In genomic region chr9:91814681-91815212, GRCh38 we compare ENCODE assay signal across 30 cellular contexts.
DNase-seq lines count a peak whose midpoint lies in the region; ATAC-seq and TF ChIP-seq lines count a peak whose summit lies in the region.
"Had no signal": no experiment of that assay in that cellular context is flagged by ENCODE, and none has a peak within 500 bp of the region (broad histone marks: within the 10 kb centered on the region; RNA-seq: fewer than 3 reads in every experiment).

No MANE protein-coding gene starts in this region.

- H3K4me3 Mint-ChIP-seq in endodermal cell (no peak overlapping the region), nephron (no peak overlapping the region)
- H3K4me3 Mint-ChIP-seq: naive thymus-derived CD4-positive, alpha-beta T cell; T-helper 2 cell treated with Interferon-gamma antibody and Interleukin-4, amounts not matched to agents 5 μg/mL and 100 μg/mL, for 36 hours had no signal

- H3K4me1 Mint-ChIP-seq in endodermal cell (peaks cover 64% of the 10 kb centered on the region), nephron (peaks cover 52% of the 10 kb centered on the region)

- H3K9me3 Mint-ChIP-seq in endodermal cell, result no peaks in the 10 kb centered on the region
- H3K9me3 Mint-ChIP-seq in nephron, result no peaks in the 10 kb centered on the region
- H3K9me3 Mint-ChIP-seq: activated naive CD4-positive, alpha-beta T cell treated with anti-CD3 and anti-CD28 coated beads, Interleukin-2, amount 50 U/mL, for 72 hours; activated T-helper 2 cell treated with anti-CD3 and anti-CD28 coated beads, Interferon-gamma antibody, Interleukin-2, Interleukin-4, amounts not matched to agents 10 μg/mL and 5 μg/mL and 100 μg/mL, durations not matched to agents 14 hours and 24 hours and 36 hours; naive thymus-derived CD4-positive, alpha-beta T cell; T-helper 2 cell treated with Interferon-gamma antibody and Interleukin-4, amounts not matched to agents 5 μg/mL and 100 μg/mL, for 36 hours had no signal

- H3K36me3 Mint-ChIP-seq in endodermal cell (ENCODE audit: low read depth), result peaks cover 10% of the 10 kb centered on the region
- H3K36me3 Mint-ChIP-seq in nephron (ENCODE audit: low read depth), result no peaks in the 10 kb centered on the region
- H3K36me3 Mint-ChIP-seq: activated naive CD4-positive, alpha-beta T cell treated with anti-CD3 and anti-CD28 coated beads, Interleukin-2, amount 50 U/mL, for 72 hours; naive thymus-derived CD4-positive, alpha-beta T cell had no signal

- DNase-seq in NCI-H345 (lab: John Stamatoyannopoulos, UW), result peak; percentile 9
- DNase-seq in NCI-H345 treated with DMSO at 0.1 percent for 48 hours (lab: John Stamatoyannopoulos, UW; ENCODE audit: unreplicated experiment), result no peak
- peak; percentile 35 for DNase-seq in endodermal cell
- DNase-seq in uterus, result no peak
- no peak for DNase-seq in HK-2 (ENCODE audit: unreplicated experiment)
- DNase-seq in dorsolateral prefrontal cortex, result no peak
- DNase-seq in right lobe of liver, result no peak
- DNase-seq: activated T-cell treated with anti-CD3 and anti-CD28 coated beads for 4 hours; Calu3; DND-41; effector memory CD4-positive, alpha-beta T cell; GF-D8; left ventricle myocardium inferior; mesendoderm; naive thymus-derived CD4-positive, alpha-beta T cell; NCI-H1048; NCI-H2171 treated with DMSO at 0.1 percent for 48 hours; NCI-H526 treated with DMSO at 0.1 percent for 48 hours; occipital lobe; retina; Right ventricle myocardium superior; stimulated activated naive CD4-positive, alpha-beta T cell; upper lobe of right lung had no signal

- TF ChIP-seq CTCF in endodermal cell (conservative IDR thresholded peaks at IDR 0.05), result no peak
- no peak for TF ChIP-seq CTCF in nephron (IDR thresholded peaks at IDR 0.05; ENCODE audit: unreplicated experiment in 3 of 3)
- TF ChIP-seq CTCF in uterus (IDR thresholded peaks at IDR 0.05), result no peak
- TF ChIP-seq CTCF in dorsolateral prefrontal cortex (IDR thresholded peaks at IDR 0.05 in 54 of 56, conservative IDR thresholded peaks at IDR 0.05 in 2 of 56; ENCODE audit: low read depth in 1 of 56, partially characterized antibody in 56 of 56), result no peak
- TF ChIP-seq CTCF in right lobe of liver (IDR thresholded peaks at IDR 0.05), result no peak

- peaks cover 39% of the 10 kb centered on the region for H3K36me3 ChIP-seq in endodermal cell (ENCODE audit: control insufficient read depth, insufficient read depth, low read length)
- no peaks in the 10 kb centered on the region for H3K36me3 ChIP-seq in uterus
- no peaks in the 10 kb centered on the region for H3K36me3 ChIP-seq in right lobe of liver
- H3K36me3 ChIP-seq: breast epithelium, left ventricle myocardium inferior, suprapubic skin, upper lobe of right lung had no signal

- TF ChIP-seq POLR2A in uterus (IDR thresholded peaks at IDR 0.05) (no peak), right lobe of liver (IDR thresholded peaks at IDR 0.05) (no peak)

- H3K27ac Mint-ChIP-seq in endodermal cell, result no peak overlapping the region
- peak overlapping the region; percentile 57 to 93 (median 65) for H3K27ac Mint-ChIP-seq in nephron
- H3K27ac Mint-ChIP-seq: activated naive CD4-positive, alpha-beta T cell treated with anti-CD3 and anti-CD28 coated beads, Interleukin-2, amount 50 U/mL, for 72 hours; activated T-helper 2 cell treated with anti-CD3 and anti-CD28 coated beads, Interferon-gamma antibody, Interleukin-2, Interleukin-4, amounts not matched to agents 10 μg/mL and 5 μg/mL and 100 μg/mL, durations not matched to agents 14 hours and 24 hours and 36 hours; naive thymus-derived CD4-positive, alpha-beta T cell; T-helper 2 cell treated with Interferon-gamma antibody and Interleukin-4, amounts not matched to agents 5 μg/mL and 100 μg/mL, for 36 hours had no signal

- H3K9me3 ChIP-seq in endodermal cell (ENCODE audit: control insufficient read depth, low read length) (no peaks in the 10 kb centered on the region), uterus (no peaks in the 10 kb centered on the region), right lobe of liver (no peaks in the 10 kb centered on the region)
- H3K9me3 ChIP-seq: breast epithelium, left ventricle myocardium inferior, suprapubic skin, upper lobe of right lung had no signal

- no peaks in the 10 kb centered on the region for H3K27me3 ChIP-seq in endodermal cell (ENCODE audit: control insufficient read depth, insufficient read depth, low read length, poor library complexity, severe bottlenecking)
- no peaks in the 10 kb centered on the region for H3K27me3 ChIP-seq in uterus
- peaks cover 0 to 3% (median 0%) of the 10 kb centered on the region in 45 donors for H3K27me3 ChIP-seq in dorsolateral prefrontal cortex
- H3K27me3 ChIP-seq in right lobe of liver, result no peaks in the 10 kb centered on the region
- H3K27me3 ChIP-seq: breast epithelium, suprapubic skin, upper lobe of right lung had no signal

- peaks cover 40% of the 10 kb centered on the region for H3K4me1 ChIP-seq in endodermal cell (ENCODE audit: control insufficient read depth, insufficient read depth, low read length)
- H3K4me1 ChIP-seq in uterus, result peaks cover 0 to 9% of the 10 kb centered on the region in 2 donors
- peaks cover 0 to 10% (median 0%) of the 10 kb centered on the region in 4 donors for H3K4me1 ChIP-seq in right lobe of liver
- H3K4me1 ChIP-seq: breast epithelium, left ventricle myocardium inferior had no signal

- no peak for ATAC-seq in right lobe of liver
- ATAC-seq: activated naive CD4-positive, alpha-beta T cell treated with anti-CD3 and anti-CD28 coated beads, Interleukin-2, amount 50 U/mL, for 72 hours; naive thymus-derived CD4-positive, alpha-beta T cell; upper lobe of right lung had no signal

- intact Hi-C loops in uterus (cut with DNase I; ENCODE audit: low total_unique reads) (no loop called here), dorsolateral prefrontal cortex (cut with DNase I) (no loop called here), right lobe of liver (cut with DNase I) (no loop called here)

- H3K9ac ChIP-seq in endodermal cell (ENCODE audit: extremely low read depth, low read length, poor library complexity, severe bottlenecking), result no peak overlapping the region

- H3K27ac ChIP-seq in endodermal cell (ENCODE audit: low read depth, low read length) (no peak overlapping the region), uterus (peak overlapping the region; percentile 53 to 61), dorsolateral prefrontal cortex (no peak overlapping the region), right lobe of liver (no peak overlapping the region)
- H3K27ac ChIP-seq: left ventricle myocardium inferior, suprapubic skin, upper lobe of right lung had no signal

- WGBS in endodermal cell (ENCODE audit: insufficient coverage in 1 of 2, insufficient read length in 1 of 2), 2 experiments, result 78 to 93% methylated on average over 8 of the region's 8 CpGs
- WGBS in right lobe of liver (ENCODE audit: insufficient coverage, low coverage, low lambda C conversion rate, missing lambda C conversion rate), result 89% methylated on average over 4 of the region's 8 CpGs

- H3K27me3 Mint-ChIP-seq in endodermal cell (ENCODE audit: insufficient read depth), result no peaks in the 10 kb centered on the region
- peaks cover 3% of the 10 kb centered on the region for H3K27me3 Mint-ChIP-seq in nephron (ENCODE audit: low read depth)

- no peak overlapping the region for H3K4me3 ChIP-seq in endodermal cell (ENCODE audit: low read length)
- H3K4me3 ChIP-seq in uterus, result no peak overlapping the region
- H3K4me3 ChIP-seq in dorsolateral prefrontal cortex, result no peak overlapping the region
- no peak overlapping the region for H3K4me3 ChIP-seq in right lobe of liver
- H3K4me3 ChIP-seq: breast epithelium, left ventricle myocardium inferior, smooth muscle cell, suprapubic skin, upper lobe of right lung had no signal

Comparison
In these comparisons a context has a peak if more than half of its experiments do, and no peak if none do; other contexts are left out.
1. DNase-seq: peak in NCI-H345 (single experiment) and endodermal cell (single experiment); none in NCI-H345 treated with DMSO at 0.1 percent for 48 hours (single experiment), uterus (0 of 2), HK-2 (single experiment), dorsolateral prefrontal cortex (0 of 10) and right lobe of liver (0 of 3).
2. H3K27ac ChIP-seq: peak in uterus (2 of 2); none in endodermal cell (single experiment), dorsolateral prefrontal cortex (0 of 59) and right lobe of liver (0 of 3).